ENCODE assay signal across 30 cellular contexts in genomic region chr4:61319156-61319555, GRCh38.
"Had no signal": no experiment of that assay in that cellular context is flagged by ENCODE, and none has a peak within 500 bp of the region (broad histone marks: within the 10 kb centered on the region; RNA-seq: fewer than 3 reads in every experiment).

No MANE protein-coding gene starts in this region.

- H3K4me1 ChIP-seq: neural progenitor cell, parathyroid adenoma, psoas muscle, right lobe of liver, suprapubic skin, testis, transverse colon, upper lobe of right lung, uterus had no signal

- H3K4me1 Mint-ChIP-seq: natural killer cell; neural progenitor cell; stimulated activated memory B cell treated with anti-CD40 and anti-IgM and Interleukin-4, amounts not matched to agents 10 μg/mL and 1 μg/mL and 100 μg/mL, for 72 hours; stimulated activated naive CD8-positive, alpha-beta T cell treated with anti-CD3 and anti-CD28 coated beads, Interleukin-15, amount 100 ng/mL, for 72 hours had no signal

- ATAC-seq: natural killer cell; psoas muscle; right cardiac atrium; right lobe of liver; stimulated activated memory B cell treated with anti-CD40 and anti-IgM and Interleukin-4, amounts not matched to agents 10 μg/mL and 1 μg/mL and 100 μg/mL, for 72 hours; stimulated activated naive CD8-positive, alpha-beta T cell treated with anti-CD3 and anti-CD28 coated beads, Interleukin-15, amount 100 ng/mL, for 72 hours; stimulated activated naive CD8-positive, alpha-beta T cell treated with anti-CD3 and anti-CD28 coated beads, Interleukin-15, Interleukin-2, amounts not matched to agents 100 U/mL and 50 U/mL, for 24 hours; upper lobe of right lung had no signal

- H3K9me3 ChIP-seq: ovary, psoas muscle, right lobe of liver, testis, upper lobe of right lung, uterus had no signal

- H3K36me3 Mint-ChIP-seq: natural killer cell; stimulated activated memory B cell treated with anti-CD40 and anti-IgM and Interleukin-4, amounts not matched to agents 10 μg/mL and 1 μg/mL and 100 μg/mL, for 72 hours had no signal

- H3K36me3 ChIP-seq: neural progenitor cell, ovary, right lobe of liver, sigmoid colon, suprapubic skin, tibial artery, transverse colon, upper lobe of right lung, uterus had no signal

- H3K27me3 ChIP-seq: neural progenitor cell, ovary, right lobe of liver, sigmoid colon, suprapubic skin, testis, tibial artery, transverse colon, upper lobe of right lung, uterus had no signal

- H3K4me3 ChIP-seq: neural progenitor cell, ovary, psoas muscle, right lobe of liver, sigmoid colon, suprapubic skin, testis, tibial artery, transverse colon, upper lobe of right lung, uterus had no signal

- DNase-seq: natural killer cell; occipital lobe; ovary; posterior cingulate gyrus; psoas muscle; right cardiac atrium; right lobe of liver; sigmoid colon; small intestine; stimulated activated CD4-positive, alpha-beta T cell treated with anti-CD3 and anti-CD28 coated beads, Interleukin-15, amount 100 ng/mL, for 24 hours; stimulated activated CD4-positive, alpha-beta T cell treated with anti-CD3 and anti-CD28 coated beads, Interleukin-2, amount 100 ng/mL, for 24 hours; stimulated activated CD4-positive, alpha-beta T cell treated with anti-CD3 and anti-CD28 coated beads, Interleukin-2, amount 100 ng/mL, for 48 hours; stimulated activated CD4-positive, alpha-beta T cell treated with anti-CD3 and anti-CD28 coated beads, Interleukin-4, amount 100 ng/mL, for 4 hours; stimulated activated CD8-positive, alpha-beta memory T cell treated with anti-CD3 and anti-CD28 coated beads, Interleukin-4, amount 100 ng/mL, for 48 hours; stimulated activated naive CD4-positive, alpha-beta T cell; stimulated activated naive CD8-positive, alpha-beta T cell treated with anti-CD3 and anti-CD28 coated beads, Interleukin-15, amount 100 ng/mL, for 72 hours; stimulated activated naive CD8-positive, alpha-beta T cell treated with anti-CD3 and anti-CD28 coated beads, Interleukin-15, Interleukin-2, amounts not matched to agents 100 U/mL and 50 U/mL, for 24 hours; substantia nigra; testis; tibial artery; transverse colon; upper lobe of right lung; uterus had no signal

- H3K27ac ChIP-seq: neural progenitor cell, ovary, parathyroid adenoma, psoas muscle, right lobe of liver, sigmoid colon, suprapubic skin, testis, tibial artery, transverse colon, upper lobe of right lung, uterus had no signal

- H3K4me3 Mint-ChIP-seq: natural killer cell; nephron; neural progenitor cell; stimulated activated memory B cell treated with anti-CD40 and anti-IgM and Interleukin-4, amounts not matched to agents 10 μg/mL and 1 μg/mL and 100 μg/mL, for 72 hours; stimulated activated naive CD8-positive, alpha-beta T cell treated with anti-CD3 and anti-CD28 coated beads, Interleukin-15, amount 100 ng/mL, for 72 hours; type B pancreatic cell had no signal

- H3K27me3 Mint-ChIP-seq: progenitor cell of endocrine pancreas; stimulated activated memory B cell treated with anti-CD40 and anti-IgM and Interleukin-4, amounts not matched to agents 10 μg/mL and 1 μg/mL and 100 μg/mL, for 72 hours; stimulated activated naive CD8-positive, alpha-beta T cell treated with anti-CD3 and anti-CD28 coated beads, Interleukin-15, amount 100 ng/mL, for 72 hours; type B pancreatic cell had no signal

- H3K27ac Mint-ChIP-seq: natural killer cell; nephron; neural progenitor cell; progenitor cell of endocrine pancreas; stimulated activated memory B cell treated with anti-CD40 and anti-IgM and Interleukin-4, amounts not matched to agents 10 μg/mL and 1 μg/mL and 100 μg/mL, for 72 hours; stimulated activated naive CD8-positive, alpha-beta T cell treated with anti-CD3 and anti-CD28 coated beads, Interleukin-15, amount 100 ng/mL, for 72 hours; type B pancreatic cell had no signal
